Comparison of ENCODE assay signal across 1 cellular context in the genomic region with DNA sequence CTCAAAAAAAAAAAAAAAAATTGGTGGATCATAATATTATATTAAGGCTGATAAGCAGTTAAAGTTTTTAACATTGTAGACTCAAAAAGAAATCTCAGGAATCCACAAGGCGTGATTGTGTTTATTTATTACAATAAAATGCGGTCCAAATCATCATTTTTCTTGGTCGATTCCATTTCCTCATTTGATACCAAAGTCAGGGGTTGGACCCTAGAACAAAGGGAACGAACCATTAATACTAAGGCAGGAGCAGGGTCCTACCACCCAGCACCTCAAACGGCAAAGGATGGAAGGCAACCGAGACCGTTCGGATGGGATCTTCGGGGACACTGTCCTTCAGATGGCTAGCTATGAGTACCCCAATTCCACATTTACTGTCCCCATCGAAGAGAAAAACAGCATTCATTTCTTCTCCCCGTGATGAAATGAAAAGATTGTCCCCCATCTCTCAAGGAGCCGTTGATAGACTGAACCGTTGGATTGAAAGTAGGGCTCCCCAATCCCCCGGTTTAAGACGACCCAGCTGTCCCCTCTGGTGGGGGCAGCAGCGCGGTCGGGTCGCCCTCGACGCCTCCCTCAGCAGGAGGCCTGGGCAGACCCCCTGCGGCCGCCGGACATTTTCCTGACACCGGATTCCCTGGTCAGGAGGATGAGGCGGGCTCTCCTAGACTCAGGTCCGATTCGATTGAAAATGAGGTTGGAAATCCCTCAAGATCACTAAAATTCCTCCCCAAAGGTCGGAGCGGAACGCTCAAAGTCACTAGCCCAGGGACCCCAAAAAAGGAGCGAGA.
TF ChIP-seq lines count a peak whose summit lies in the region.

No MANE protein-coding gene starts in this region.

TF ChIP-seq in HEK293, 187 proteins besides CTCF, POLR2A, EP300 and RAD21 (continued from another document):
- TF ChIP-seq, protein P1, sequence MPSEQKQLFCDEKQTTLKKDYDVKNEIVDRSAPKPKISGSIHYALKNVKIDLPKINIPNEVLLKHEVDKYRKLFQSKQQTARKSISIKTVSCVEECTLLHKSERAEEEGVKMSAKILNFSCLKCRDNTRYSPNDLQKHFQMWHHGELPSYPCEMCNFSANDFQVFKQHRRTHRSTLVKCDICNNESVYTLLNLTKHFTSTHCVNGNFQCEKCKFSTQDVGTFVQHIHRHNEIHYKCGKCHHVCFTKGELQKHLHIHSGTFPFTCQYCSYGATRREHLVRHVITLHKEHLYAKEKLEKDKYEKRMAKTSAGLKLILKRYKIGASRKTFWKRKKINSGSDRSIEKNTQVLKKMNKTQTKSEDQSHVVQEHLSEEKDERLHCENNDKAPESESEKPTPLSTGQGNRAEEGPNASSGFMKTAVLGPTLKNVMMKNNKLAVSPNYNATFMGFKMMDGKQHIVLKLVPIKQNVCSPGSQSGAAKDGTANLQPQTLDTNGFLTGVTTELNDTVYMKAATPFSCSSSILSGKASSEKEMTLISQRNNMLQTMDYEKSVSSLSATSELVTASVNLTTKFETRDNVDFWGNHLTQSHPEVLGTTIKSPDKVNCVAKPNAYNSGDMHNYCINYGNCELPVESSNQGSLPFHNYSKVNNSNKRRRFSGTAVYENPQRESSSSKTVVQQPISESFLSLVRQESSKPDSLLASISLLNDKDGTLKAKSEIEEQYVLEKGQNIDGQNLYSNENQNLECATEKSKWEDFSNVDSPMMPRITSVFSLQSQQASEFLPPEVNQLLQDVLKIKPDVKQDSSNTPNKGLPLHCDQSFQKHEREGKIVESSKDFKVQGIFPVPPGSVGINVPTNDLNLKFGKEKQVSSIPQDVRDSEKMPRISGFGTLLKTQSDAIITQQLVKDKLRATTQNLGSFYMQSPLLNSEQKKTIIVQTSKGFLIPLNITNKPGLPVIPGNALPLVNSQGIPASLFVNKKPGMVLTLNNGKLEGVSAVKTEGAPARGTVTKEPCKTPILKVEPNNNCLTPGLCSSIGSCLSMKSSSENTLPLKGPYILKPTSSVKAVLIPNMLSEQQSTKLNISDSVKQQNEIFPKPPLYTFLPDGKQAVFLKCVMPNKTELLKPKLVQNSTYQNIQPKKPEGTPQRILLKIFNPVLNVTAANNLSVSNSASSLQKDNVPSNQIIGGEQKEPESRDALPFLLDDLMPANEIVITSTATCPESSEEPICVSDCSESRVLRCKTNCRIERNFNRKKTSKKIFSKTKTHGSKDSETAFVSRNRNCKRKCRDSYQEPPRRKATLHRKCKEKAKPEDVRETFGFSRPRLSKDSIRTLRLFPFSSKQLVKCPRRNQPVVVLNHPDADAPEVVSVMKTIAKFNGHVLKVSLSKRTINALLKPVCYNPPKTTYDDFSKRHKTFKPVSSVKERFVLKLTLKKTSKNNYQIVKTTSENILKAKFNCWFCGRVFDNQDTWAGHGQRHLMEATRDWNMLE (tag by site-specific recombination; conservative IDR thresholded peaks at IDR 0.05; ENCODE audit: low read depth), result no peak
